In the genomic region with DNA sequence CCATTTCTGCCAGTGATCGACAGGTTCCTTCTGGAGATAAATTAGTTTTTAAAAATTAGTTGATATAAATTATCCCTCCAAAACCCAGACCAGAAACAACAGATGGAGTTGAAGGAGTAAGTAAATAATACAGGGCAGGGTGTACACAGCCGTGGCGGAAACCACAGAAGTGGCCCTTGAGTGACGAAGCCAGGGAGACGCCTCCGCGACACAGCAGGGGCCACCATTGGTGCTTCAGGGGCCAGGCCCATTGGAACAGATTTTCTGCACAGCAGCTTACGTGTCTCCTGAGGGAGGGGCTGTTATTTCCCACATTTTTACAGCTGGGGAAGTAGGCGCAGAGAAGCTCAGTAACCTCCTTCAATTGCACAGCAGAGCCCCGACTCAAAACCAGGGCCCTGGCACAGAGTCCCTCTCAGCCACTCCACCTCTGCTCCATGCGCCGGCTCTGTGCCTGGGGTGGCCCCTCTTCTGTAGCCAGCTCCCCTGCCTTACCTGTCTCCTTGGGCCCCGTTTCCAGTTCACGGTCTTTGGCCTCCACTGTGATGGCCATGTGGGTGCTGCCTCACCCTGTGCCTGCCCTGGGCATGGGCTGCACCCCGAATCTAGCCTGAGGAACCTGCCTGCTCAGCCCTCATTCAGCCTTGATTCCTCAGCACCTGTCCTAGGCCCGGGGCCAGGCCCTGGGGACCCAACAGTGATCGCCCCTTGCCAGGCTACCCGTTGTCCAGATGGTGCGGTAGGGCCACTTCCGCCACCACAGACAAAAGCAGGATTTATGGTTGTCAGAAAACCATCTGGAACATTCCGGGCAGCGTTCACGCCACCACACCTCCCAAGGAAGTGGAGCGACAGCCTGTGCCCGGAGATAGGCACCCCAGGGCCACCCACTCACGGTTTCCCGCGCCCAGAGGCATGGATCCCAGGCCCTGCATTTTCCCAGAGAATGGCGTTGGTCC, we compare ENCODE assay signal across 13 cellular contexts.
DNase-seq lines count a peak whose midpoint lies in the region; ATAC-seq and TF ChIP-seq lines count a peak whose summit lies in the region.
"Had no signal": no experiment of that assay in that cellular context is flagged by ENCODE, and none has a peak within 500 bp of the region (broad histone marks: within the 10 kb centered on the region; RNA-seq: fewer than 3 reads in every experiment).

No MANE protein-coding gene starts in this region.

- H3K36me3 ChIP-seq in mammary epithelial cell (ENCODE audit: insufficient read depth, low read length) (no peaks in the 10 kb centered on the region), WERI-Rb-1 (peaks cover 5% of the 10 kb centered on the region), upper lobe of left lung (no peaks in the 10 kb centered on the region), ascending aorta (peaks cover 0 to 4% of the 10 kb centered on the region in 2 donors), brain microvascular endothelial cell (replicated peaks) (no peaks in the 10 kb centered on the region)
- H3K36me3 ChIP-seq: cardiac muscle cell, transverse colon had no signal

- peak in 1 of 4 donors; percentile 27 for TF ChIP-seq EP300 in upper lobe of left lung (IDR thresholded peaks at IDR 0.05)

- no peak overlapping the region for H3K4me2 ChIP-seq in mammary epithelial cell (ENCODE audit: insufficient read depth, low read depth, low read length)

- H3K9me3 ChIP-seq in mammary epithelial cell (replicated peaks; ENCODE audit: insufficient read depth, low read length) (no peaks in the 10 kb centered on the region), WERI-Rb-1 (ENCODE audit: severe bottlenecking) (no peaks in the 10 kb centered on the region), upper lobe of left lung (no peaks in the 10 kb centered on the region), ascending aorta (no peaks in the 10 kb centered on the region)
- H3K9me3 ChIP-seq: transverse colon had no signal

- H3K36me3 Mint-ChIP-seq in MCF 10A (ENCODE audit: insufficient read depth, unreplicated experiment): peaks cover 7% of the 10 kb centered on the region

- POLR2A ChIA-PET in MCF 10A (lab: Yijun Ruan, JAX): no interaction called here

- H3K27ac ChIP-seq in mammary epithelial cell (ENCODE audit: insufficient read depth, low read depth, low read length) (no peak overlapping the region), WERI-Rb-1 (peak overlapping the region; percentile 95), upper lobe of left lung (peak overlapping the region in 3 of 4 donors; percentile 41 to 75 (median 55)), ascending aorta (no peak overlapping the region), brain microvascular endothelial cell (no peak overlapping the region)
- H3K27ac ChIP-seq: cardiac muscle cell had no signal

- H3K27me3 ChIP-seq in mammary epithelial cell (ENCODE audit: insufficient read depth, low read length) (no peaks in the 10 kb centered on the region), WERI-Rb-1 (ENCODE audit: insufficient read depth, low read depth, severe bottlenecking) (no peaks in the 10 kb centered on the region), upper lobe of left lung (no peaks in the 10 kb centered on the region), ascending aorta (no peaks in the 10 kb centered on the region), brain microvascular endothelial cell (replicated peaks) (no peaks in the 10 kb centered on the region)
- H3K27me3 ChIP-seq: cardiac muscle cell, transverse colon had no signal

- H3K4me3 Mint-ChIP-seq in MCF 10A (ENCODE audit: unreplicated experiment): no peak overlapping the region

- H3K4me1 Mint-ChIP-seq in MCF 10A (ENCODE audit: insufficient read depth, unreplicated experiment): peaks cover 9% of the 10 kb centered on the region

- peak; percentile 55 to 90 for ATAC-seq in upper lobe of left lung (ENCODE audit: low FRiP score in 2 of 2)

- H3K4me1 ChIP-seq in mammary epithelial cell (ENCODE audit: insufficient read depth, low read length) (no peaks in the 10 kb centered on the region), upper lobe of left lung (peaks cover 11 to 39% (median 26%) of the 10 kb centered on the region in 4 donors), ascending aorta (no peaks in the 10 kb centered on the region)

- DNase-seq in MCF 10A (ENCODE audit: unreplicated experiment) (no peak), mammary epithelial cell (no peak), NCI-H2171 (lab: John Stamatoyannopoulos, UW) (peak; percentile 80), WERI-Rb-1 (peak; percentile 46), upper lobe of left lung (peak in 1 of 2 donors; percentile 90), Kasumi-1 (lab: John Stamatoyannopoulos, UW) (no peak), ascending aorta (ENCODE audit: low spot score in 2 of 2) (no peak), brain microvascular endothelial cell (no peak)
- DNase-seq: activated naive CD4-positive, alpha-beta T cell; stimulated activated CD8-positive, alpha-beta memory T cell treated with anti-CD3 and anti-CD28 coated beads, Interleukin-4, amount 100 ng/mL, for 48 hours; transverse colon had no signal

- no peak overlapping the region for H3K9ac ChIP-seq in mammary epithelial cell (ENCODE audit: insufficient read depth, low read length)

- in situ Hi-C loops in mammary epithelial cell (cut with MboI; ENCODE audit: low sequenced_read_pairs in 2 of 2) (no loop called here), brain microvascular endothelial cell (cut with HindIII; ENCODE audit: low pct_ligation_motif_present, low sequenced_read_pairs) (no loop called here)

- CTCF ChIA-PET in MCF 10A (lab: Yijun Ruan, JAX): interaction anchor here (0.5 to 0.9 kb wide), 2 partner anchors 28 to 62 kb away, joined by 3 to 4 read pairs; no protein-coding TSS in a partner anchor
- CTCF ChIA-PET in mammary epithelial cell (lab: Charles Lee; ENCODE audit: low non-redundant PET): no interaction called here

- peak overlapping the region; percentile 42 for H3K27ac Mint-ChIP-seq in MCF 10A (ENCODE audit: low read depth, unreplicated experiment)
- H3K27ac Mint-ChIP-seq: progenitor cell of endocrine pancreas had no signal

- dilution Hi-C loops in mammary epithelial cell (cut with HindIII; ENCODE audit: low sequenced_read_pairs): loop anchor here (5.0 kb wide), 1 partner anchor 93 kb away; no protein-coding TSS in a partner anchor

- no peaks in the 10 kb centered on the region for H3K79me2 ChIP-seq in mammary epithelial cell (ENCODE audit: insufficient read depth, low read length)

- H3K27me3 Mint-ChIP-seq in MCF 10A (ENCODE audit: insufficient read depth, unreplicated experiment): no peaks in the 10 kb centered on the region

- no peak overlapping the region for H2AFZ ChIP-seq in mammary epithelial cell (ENCODE audit: low read depth, low read length)

- TF ChIP-seq POLR2A in upper lobe of left lung (IDR thresholded peaks at IDR 0.05): no peak

- 88% methylated on average over 27 of the region's 29 CpGs for WGBS in mammary epithelial cell (ENCODE audit: low coverage, missing lambda C conversion rate)
- 67 to 68% methylated on average over 24 to 28 of the region's 29 CpGs for WGBS in upper lobe of left lung, 2 donors

- no peak overlapping the region for H3K4me3 ChIP-seq in mammary epithelial cell (replicated peaks in 1 of 3; ENCODE audit: insufficient read depth in 1 of 3, low read depth in 2 of 3, low read length in 3 of 3)
- H3K4me3 ChIP-seq in WERI-Rb-1 (ENCODE audit: low read depth, low read length): no peak overlapping the region
- no peak overlapping the region for H3K4me3 ChIP-seq in upper lobe of left lung
- H3K4me3 ChIP-seq in ascending aorta: no peak overlapping the region
- H3K4me3 ChIP-seq in brain microvascular endothelial cell (ENCODE audit: low read depth, low read length): no peak overlapping the region
- H3K4me3 ChIP-seq: cardiac muscle cell, transverse colon had no signal

- no peak for TF ChIP-seq CTCF in MCF 10A (IDR thresholded peaks at IDR 0.05; ENCODE audit: unreplicated experiment)
- no peak for TF ChIP-seq CTCF in mammary epithelial cell (conservative IDR thresholded peaks at IDR 0.05 in 1 of 2, IDR thresholded peaks at IDR 0.05 in 1 of 2; ENCODE audit: extremely low read depth in 1 of 2, insufficient read depth in 1 of 2, low read depth in 1 of 2, low read length in 2 of 2)
- no peak for TF ChIP-seq CTCF in WERI-Rb-1 (IDR thresholded peaks at IDR 0.05; ENCODE audit: low read depth, low read length)
- no peak for TF ChIP-seq CTCF in upper lobe of left lung (IDR thresholded peaks at IDR 0.05)
- no peak for TF ChIP-seq CTCF in ascending aorta (IDR thresholded peaks at IDR 0.05)
- no peak for TF ChIP-seq CTCF in brain microvascular endothelial cell (IDR thresholded peaks at IDR 0.05; ENCODE audit: low read depth, low read length, missing control alignments)

- no peaks in the 10 kb centered on the region for H3K9me3 Mint-ChIP-seq in MCF 10A (ENCODE audit: unreplicated experiment)

- no peaks in the 10 kb centered on the region for H4K20me1 ChIP-seq in mammary epithelial cell (ENCODE audit: insufficient read depth, low read length)

- BruUV-seq in MCF 10A (replicated peaks; lab: Mats Ljungman, UMichigan) (no TSS peak), mammary epithelial cell (replicated peaks; lab: Mats Ljungman, UMichigan) (no TSS peak)

- intact Hi-C loops in MCF 10A (cut with micrococcal nuclease): no loop called here
- intact Hi-C loops in mammary epithelial cell (cut with micrococcal nuclease): no loop called here
- intact Hi-C loops in ascending aorta (cut with DNase I): no loop called here

Comparison
In these comparisons a context has a peak if more than half of its experiments do, and no peak if none do; other contexts are left out.
1. DNase-seq: peak in NCI-H2171 (single experiment) and WERI-Rb-1 (single experiment); none in MCF 10A (single experiment), mammary epithelial cell (single experiment), Kasumi-1 (0 of 2), ascending aorta (0 of 2) and brain microvascular endothelial cell (single experiment).
2. H3K27ac ChIP-seq: peak in WERI-Rb-1 (single experiment) and upper lobe of left lung (3 of 4); none in mammary epithelial cell (single experiment), ascending aorta (0 of 2) and brain microvascular endothelial cell (single experiment).